ENCODE assay signal across 8 cellular contexts in genomic region chr2:11241804-11242203, GRCh38.
"Had no signal": no experiment of that assay in that cellular context is flagged by ENCODE, and none has a peak within 500 bp of the region (broad histone marks: within the 10 kb centered on the region; RNA-seq: fewer than 3 reads in every experiment).

No MANE protein-coding gene starts in this region.

- H3K9me3 ChIP-seq: HAP-1 had no signal

- H3K36me3 ChIP-seq: HAP-1 had no signal

- H3K4me3 ChIP-seq: GM23248, HAP-1 had no signal

- H3K9me3 Mint-ChIP-seq: IgD-negative memory B cell had no signal

- DNase-seq: GM23248, GOT3, H7, KBM-7 had no signal

- H3K4me2 ChIP-seq: KMS-11 had no signal

- H3K9ac ChIP-seq: GM23248, KMS-11 had no signal

- H3K27ac ChIP-seq: GM23248, KMS-11 had no signal

- H3K27me3 Mint-ChIP-seq: IgD-negative memory B cell had no signal

- FAIRE-seq: HTR-8/SVneo had no signal

- H2AFZ ChIP-seq: GM23248 had no signal

- H3K4me3 Mint-ChIP-seq: IgD-negative memory B cell had no signal
